Comparison of ENCODE assay signal across 12 cellular contexts in genomic region chr2:146874260-146874658, GRCh38.
DNase-seq lines count a peak whose midpoint lies in the region; ATAC-seq, FAIRE-seq and TF ChIP-seq lines count a peak whose summit lies in the region.
"Had no signal": no experiment of that assay in that cellular context is flagged by ENCODE, and none has a peak within 500 bp of the region (broad histone marks: within the 10 kb centered on the region; RNA-seq: fewer than 3 reads in every experiment).

No MANE protein-coding gene starts in this region.

- H2AFZ ChIP-seq in GM12878 (ENCODE audit: control insufficient read depth, low read depth, low read length) = no peak overlapping the region

- RAD21 ChIA-PET in GM12878 (lab: Charles Lee; ENCODE audit: unreplicated experiment) = interaction anchor here (0.5 to 0.9 kb wide), 2 partner anchors 20 to 22 kb away, joined by 3 read pairs; no protein-coding TSS in a partner anchor

- no peak for TF ChIP-seq EP300 in GM12878 (IDR thresholded peaks at IDR 0.05; ENCODE audit: borderline replicate concordance in 1 of 2, control insufficient read depth in 1 of 2, low read depth in 2 of 2, low read length in 2 of 2)

- TF ChIP-seq CTCF in GM12878 (IDR thresholded peaks at IDR 0.05 in 2 of 3, conservative IDR thresholded peaks at IDR 0.05 in 1 of 3; ENCODE audit: control insufficient read depth in 2 of 3, extremely low read depth in 1 of 3, insufficient read depth in 1 of 3, low read depth in 3 of 3, low read length in 3 of 3) = no peak

- no TSS peak for BruUV-seq in GM12878 (replicated peaks; lab: Mats Ljungman, UMichigan)

- in situ Hi-C loops in GM12878 (cut with MboI) = no loop called here

- TF ChIP-seq RAD21 in GM12878 (IDR thresholded peaks at IDR 0.05; ENCODE audit: insufficient read depth, low read depth, low read length) = no peak

- peaks cover 5 to 16% (median 13%) of the 10 kb centered on the region in 10 experiments; a peak in 17 of 20 replicates for H3K4me1 ChIP-seq in BLaER1 treated with 17β-estradiol and CSF1 and Interleukin-3, amounts not matched to agents 10 nM and 100 nM
- no peaks in the 10 kb centered on the region for H3K4me1 ChIP-seq in GM12878 (ENCODE audit: control insufficient read depth, insufficient read depth, low read length)
- H3K4me1 ChIP-seq: thyroid gland had no signal

- CTCF ChIA-PET in GM12878 (lab: Yijun Ruan, JAX) = interaction anchor here (1.6 kb wide), 1 partner anchor 56 kb away, joined by 3 read pairs; no protein-coding TSS in a partner anchor

- H3K79me2 ChIP-seq in GM12878 (ENCODE audit: control insufficient read depth, insufficient read depth, low read length) = no peaks in the 10 kb centered on the region

- no peak overlapping the region for H3K9ac ChIP-seq in BLaER1 treated with 17β-estradiol and CSF1 and Interleukin-3, amounts not matched to agents 10 nM and 100 nM
- H3K9ac ChIP-seq in GM12878 (ENCODE audit: control insufficient read depth, insufficient read depth, low read length) = no peak overlapping the region

- peak overlapping the region in 5 of 11 experiments; percentile 2 to 44 (median 26); a peak in 3 of 22 replicates for H3K27ac ChIP-seq in BLaER1 treated with 17β-estradiol and CSF1 and Interleukin-3, amounts not matched to agents 10 nM and 100 nM
- no peak overlapping the region for H3K27ac ChIP-seq in GM12878 (ENCODE audit: control insufficient read depth, insufficient read depth)
- H3K27ac ChIP-seq: thyroid gland had no signal

- no peak for FAIRE-seq in GM12878 (lab: Jason Lieb, UNC)

- H4K20me1 ChIP-seq in BLaER1 treated with 17β-estradiol and CSF1 and Interleukin-3, amounts not matched to agents 10 nM and 100 nM = no peaks in the 10 kb centered on the region
- no peaks in the 10 kb centered on the region for H4K20me1 ChIP-seq in GM12878 (ENCODE audit: control insufficient read depth, insufficient read depth)

- WGBS in GM12878 (ENCODE audit: insufficient coverage, insufficient replicate concordance, low lambda C conversion rate, missing lambda C conversion rate) = 0% methylated on average over 4 of the region's 4 CpGs

- TF ChIP-seq POLR2A in GM12878 (IDR thresholded peaks at IDR 0.05; ENCODE audit: low read depth, low read length) = no peak

- peak overlapping the region in 10 of 11 experiments; percentile 20 to 61 (median 50); a peak in 16 of 22 replicates for H3K4me2 ChIP-seq in BLaER1 treated with 17β-estradiol and CSF1 and Interleukin-3, amounts not matched to agents 10 nM and 100 nM
- H3K4me2 ChIP-seq in GM12878 (ENCODE audit: control insufficient read depth, insufficient read depth) = no peak overlapping the region

- no peak overlapping the region for H3K4me3 ChIP-seq in BLaER1 treated with 17β-estradiol and CSF1 and Interleukin-3, amounts not matched to agents 10 nM and 100 nM
- no peak overlapping the region for H3K4me3 ChIP-seq in GM12878
- H3K4me3 ChIP-seq: thyroid gland had no signal

- peak; percentile 63 for DNase-seq in M059J (ENCODE audit: low read depth)
- no peak for DNase-seq in GM12878 (ENCODE audit: low read depth, low spot score)
- peak; percentile 97 for DNase-seq in kidney tubule cell (ENCODE audit: low spot score)
- DNase-seq in activated gamma-delta T cell treated with Interleukin-2 at 50 U/mL for 16 hours = no peak
- DNase-seq in anterior cingulate cortex (lab: John Stamatoyannopoulos, UW) = no peak
- no peak for DNase-seq in NCI-H1694 treated with DMSO at 0.1 percent for 48 hours (lab: John Stamatoyannopoulos, UW)
- DNase-seq: activated naive CD4-positive, alpha-beta T cell treated with anti-CD3 and anti-CD28 coated beads for 36 hours; CD8-positive, alpha-beta memory T cell; stimulated activated CD4-positive, alpha-beta T cell treated with anti-CD3 and anti-CD28 coated beads, Interleukin-1b, Interleukin-23, amount 100 ng/mL, for 48 hours had no signal

- SMC1A ChIA-PET in GM12878 (lab: Charles Lee; ENCODE audit: uncharacterized antibody, unreplicated experiment) = interaction anchor here (1.4 kb wide), 1 partner anchor 24 kb away, joined by 6 read pairs; no protein-coding TSS in a partner anchor

- ATAC-seq in GM12878 = peak; percentile 70
- ATAC-seq in GM21825 (IDR thresholded peaks at IDR 0.05; ENCODE audit: unreplicated experiment) = no peak

- H3K36me3 ChIP-seq in BLaER1 treated with 17β-estradiol and CSF1 and Interleukin-3, amounts not matched to agents 10 nM and 100 nM = no peaks in the 10 kb centered on the region
- no peaks in the 10 kb centered on the region for H3K36me3 ChIP-seq in GM12878 (ENCODE audit: control insufficient read depth in 2 of 2, insufficient read depth in 2 of 2, low read length in 1 of 2)
- H3K36me3 ChIP-seq: thyroid gland had no signal

- no peaks in the 10 kb centered on the region for H3K27me3 ChIP-seq in BLaER1 treated with 17β-estradiol and CSF1 and Interleukin-3, amounts not matched to agents 10 nM and 100 nM
- no peaks in the 10 kb centered on the region; a peak in 1 of 4 replicates for H3K27me3 ChIP-seq in GM12878 (replicated peaks in 1 of 2; ENCODE audit: control insufficient read depth in 2 of 2, insufficient read depth in 2 of 2, low read length in 1 of 2)
- H3K27me3 ChIP-seq: thyroid gland had no signal

- intact Hi-C loops in GM12878 (cut with micrococcal nuclease; ENCODE audit: unreplicated experiment) = no loop called here

- POLR2A ChIA-PET in GM12878 (lab: Charles Lee) = no interaction called here

- H3K9me3 ChIP-seq in BLaER1 treated with 17β-estradiol and CSF1 and Interleukin-3, amounts not matched to agents 10 nM and 100 nM (replicated peaks in 1 of 11) = no peaks in the 10 kb centered on the region
- H3K9me3 ChIP-seq in GM12878 (replicated peaks; ENCODE audit: control insufficient read depth, insufficient read depth, low read length) = no peaks in the 10 kb centered on the region
- H3K9me3 ChIP-seq: thyroid gland had no signal

TF ChIP-seq in GM12878, 131 proteins besides CTCF, POLR2A, EP300 and RAD21 (continues in another document):
- TF ChIP-seq PKNOX1 (IDR thresholded peaks at IDR 0.05) (no peak), ATF7 (IDR thresholded peaks at IDR 0.05; ENCODE audit: low read depth) (no peak), SMARCA5 (IDR thresholded peaks at IDR 0.05) (no peak), RUNX3 (IDR thresholded peaks at IDR 0.05; ENCODE audit: low read length) (no peak), MYC (IDR thresholded peaks at IDR 0.05; ENCODE audit: insufficient read depth, insufficient read length, insufficient replicate concordance, low read length, severe bottlenecking) (no peak), WRNIP1 (IDR thresholded peaks at IDR 0.05; ENCODE audit: borderline replicate concordance, low read depth, low read length) (no peak), EED (IDR thresholded peaks at IDR 0.05; ENCODE audit: low read depth) (no peak), BACH1 (IDR thresholded peaks at IDR 0.05; ENCODE audit: borderline replicate concordance) (no peak), SP1 (IDR thresholded peaks at IDR 0.05; ENCODE audit: low read depth, low read length) (no peak)
- TF ChIP-seq, protein P1, sequence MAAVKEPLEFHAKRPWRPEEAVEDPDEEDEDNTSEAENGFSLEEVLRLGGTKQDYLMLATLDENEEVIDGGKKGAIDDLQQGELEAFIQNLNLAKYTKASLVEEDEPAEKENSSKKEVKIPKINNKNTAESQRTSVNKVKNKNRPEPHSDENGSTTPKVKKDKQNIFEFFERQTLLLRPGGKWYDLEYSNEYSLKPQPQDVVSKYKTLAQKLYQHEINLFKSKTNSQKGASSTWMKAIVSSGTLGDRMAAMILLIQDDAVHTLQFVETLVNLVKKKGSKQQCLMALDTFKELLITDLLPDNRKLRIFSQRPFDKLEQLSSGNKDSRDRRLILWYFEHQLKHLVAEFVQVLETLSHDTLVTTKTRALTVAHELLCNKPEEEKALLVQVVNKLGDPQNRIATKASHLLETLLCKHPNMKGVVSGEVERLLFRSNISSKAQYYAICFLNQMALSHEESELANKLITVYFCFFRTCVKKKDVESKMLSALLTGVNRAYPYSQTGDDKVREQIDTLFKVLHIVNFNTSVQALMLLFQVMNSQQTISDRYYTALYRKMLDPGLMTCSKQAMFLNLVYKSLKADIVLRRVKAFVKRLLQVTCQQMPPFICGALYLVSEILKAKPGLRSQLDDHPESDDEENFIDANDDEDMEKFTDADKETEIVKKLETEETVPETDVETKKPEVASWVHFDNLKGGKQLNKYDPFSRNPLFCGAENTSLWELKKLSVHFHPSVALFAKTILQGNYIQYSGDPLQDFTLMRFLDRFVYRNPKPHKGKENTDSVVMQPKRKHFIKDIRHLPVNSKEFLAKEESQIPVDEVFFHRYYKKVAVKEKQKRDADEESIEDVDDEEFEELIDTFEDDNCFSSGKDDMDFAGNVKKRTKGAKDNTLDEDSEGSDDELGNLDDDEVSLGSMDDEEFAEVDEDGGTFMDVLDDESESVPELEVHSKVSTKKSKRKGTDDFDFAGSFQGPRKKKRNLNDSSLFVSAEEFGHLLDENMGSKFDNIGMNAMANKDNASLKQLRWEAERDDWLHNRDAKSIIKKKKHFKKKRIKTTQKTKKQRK (IDR thresholded peaks at IDR 0.05; ENCODE audit: low read depth, low read length) = no peak

Comparison
In these comparisons a context has a peak if more than half of its experiments do, and no peak if none do; other contexts are left out.
1. DNase-seq: peak in M059J (single experiment) and kidney tubule cell (single experiment); none in GM12878 (single experiment), activated gamma-delta T cell treated with Interleukin-2 at 50 U/mL for 16 hours (single experiment), anterior cingulate cortex (0 of 58) and NCI-H1694 treated with DMSO at 0.1 percent for 48 hours (single experiment).